ENCODE assay signal across 16 cellular contexts in the genomic region with DNA sequence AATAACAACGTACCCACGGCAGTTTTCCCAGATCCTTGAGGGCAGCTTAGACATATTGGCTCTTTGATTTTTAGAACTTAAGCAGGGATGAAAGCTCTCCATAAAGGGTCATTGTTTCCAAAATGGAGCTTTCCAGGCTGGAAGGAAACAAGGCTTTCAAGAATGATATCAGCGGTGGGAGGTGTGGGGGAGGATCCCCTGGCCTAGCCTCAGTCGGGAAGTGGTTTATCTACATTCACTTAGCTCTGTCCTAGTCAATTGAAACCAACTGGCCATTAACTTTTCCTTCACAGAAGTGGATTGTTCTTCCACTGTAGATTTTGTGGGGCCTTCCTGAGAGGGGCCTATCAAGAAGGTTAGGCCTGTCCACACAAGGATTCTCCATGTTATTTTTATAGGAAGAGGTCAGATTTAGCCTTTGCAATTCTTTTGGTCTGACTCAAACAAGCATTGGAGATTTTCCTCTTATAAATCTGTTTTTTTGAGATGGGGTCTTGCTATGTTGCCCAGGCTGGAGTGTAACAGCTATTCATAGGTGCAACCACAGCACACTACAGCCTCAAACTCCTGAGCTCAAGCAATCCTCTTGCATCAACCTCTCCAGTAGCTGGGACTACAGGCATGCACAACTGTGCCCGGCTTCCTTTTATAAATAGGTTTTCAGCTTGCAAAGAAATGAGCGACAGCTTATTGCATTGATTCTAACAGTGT.
"Had no signal": no experiment of that assay in that cellular context is flagged by ENCODE, and none has a peak within 500 bp of the region (broad histone marks: within the 10 kb centered on the region; RNA-seq: fewer than 3 reads in every experiment).

No MANE protein-coding gene starts in this region.

- H3K4me3 ChIP-seq: mucosa of descending colon, prostate gland, thoracic aorta had no signal

- ATAC-seq: activated CD4-positive, CD25-positive, alpha-beta regulatory T cell treated with anti-CD3 and anti-CD28 coated beads, Interleukin-2, amount 50 U/mL, for 24 hours; activated naive CD4-positive, alpha-beta T cell treated with anti-CD3 and anti-CD28 coated beads, Interleukin-2, amount 50 U/mL, for 72 hours; mucosa of descending colon; naive thymus-derived CD8-positive, alpha-beta T cell; sciatic nerve; stimulated activated naive CD8-positive, alpha-beta T cell treated with anti-CD3 and anti-CD28 coated beads, Interleukin-15, Interleukin-2, amounts not matched to agents 100 U/mL and 50 U/mL, for 24 hours had no signal

- DNase-seq: activated effector memory CD4-positive, alpha-beta T cell treated with Interleukin-2 at 50 U/mL for 16 hours; activated T-cell treated with anti-CD3 and anti-CD28 coated beads, Interleukin-2, amount 50 U/mL, for 24 hours; dermis blood vessel endothelial cell; head of caudate nucleus; islet precursor cell; mucosa of descending colon; naive thymus-derived CD8-positive, alpha-beta T cell; nucleus accumbens; stimulated activated CD4-positive, alpha-beta T cell treated with anti-CD3 and anti-CD28 coated beads, Interleukin-2, amount 100 ng/mL, for 48 hours; stimulated activated CD8-positive, alpha-beta memory T cell treated with anti-CD3 and anti-CD28 coated beads, Interleukin-4, amount 100 ng/mL, for 48 hours; stimulated activated naive CD8-positive, alpha-beta T cell treated with anti-CD3 and anti-CD28 coated beads, Interleukin-15, Interleukin-2, amounts not matched to agents 100 U/mL and 50 U/mL, for 24 hours had no signal

- H3K36me3 ChIP-seq: prostate gland, thoracic aorta had no signal

- H3K27ac ChIP-seq: thoracic aorta had no signal

- H3K9me3 ChIP-seq: mucosa of descending colon, prostate gland, thoracic aorta had no signal
